In the genomic region with DNA sequence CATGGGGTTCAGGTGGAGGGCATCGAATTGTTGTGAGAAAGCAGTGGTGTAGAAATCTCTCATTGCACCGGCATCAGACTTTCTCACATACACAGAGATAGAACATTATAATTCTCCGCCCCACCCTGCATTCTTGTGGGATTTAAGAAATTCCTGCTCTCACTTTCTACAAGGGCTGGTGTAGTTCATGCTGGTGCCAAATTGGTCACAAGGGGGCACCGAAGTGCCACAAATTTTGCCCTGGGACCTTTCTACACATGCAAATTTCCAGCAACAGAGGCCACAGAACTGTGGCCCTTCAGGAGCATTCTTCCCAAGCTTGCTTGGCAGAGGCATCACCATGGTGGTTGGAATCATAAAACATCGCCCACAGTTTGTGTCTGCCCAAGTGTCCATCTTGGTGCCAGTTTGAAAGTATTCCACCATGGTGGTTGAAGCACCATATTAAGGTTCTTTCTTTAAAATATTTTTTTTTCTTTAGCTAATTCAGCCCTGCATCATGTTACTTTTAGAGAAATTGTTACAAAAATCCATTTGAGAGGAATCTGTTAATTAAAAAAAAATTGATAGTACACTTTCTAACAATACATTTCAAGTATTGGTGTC, we compare ENCODE assay signal across 8 cellular contexts.
DNase-seq lines count a peak whose midpoint lies in the region; ATAC-seq and TF ChIP-seq lines count a peak whose summit lies in the region.

No MANE protein-coding gene starts in this region.

- no peak overlapping the region for H3K27ac Mint-ChIP-seq in activated naive CD4-positive, alpha-beta T cell treated with anti-CD3 and anti-CD28 coated beads for 36 hours
- H3K27ac Mint-ChIP-seq in nephron progenitor cell: no peak overlapping the region

- no peaks in the 10 kb centered on the region for H3K9me3 ChIP-seq in Karpas-422 (ENCODE audit: low read length)

- H3K4me1 ChIP-seq in Karpas-422 (ENCODE audit: low read length): no peaks in the 10 kb centered on the region

- H3K36me3 ChIP-seq in Karpas-422 (ENCODE audit: insufficient read depth, low read length): no peaks in the 10 kb centered on the region

- no peaks in the 10 kb centered on the region for H3K79me2 ChIP-seq in Karpas-422 (ENCODE audit: low read length)

- in situ Hi-C loops in SK-MEL-5 (cut with HindIII; ENCODE audit: low pct_unique_long_range_greater_than_20kb, low sequenced_read_pairs): loop anchor here (5.0 kb wide), 1 partner anchor 45 kb away; no protein-coding TSS in a partner anchor

- H3K27me3 Mint-ChIP-seq in activated naive CD4-positive, alpha-beta T cell treated with anti-CD3 and anti-CD28 coated beads for 36 hours (ENCODE audit: low read depth): no peaks in the 10 kb centered on the region
- no peaks in the 10 kb centered on the region for H3K27me3 Mint-ChIP-seq in nephron progenitor cell (ENCODE audit: low read depth, poor library complexity)

- ATAC-seq in GM21737 (IDR thresholded peaks at IDR 0.05; ENCODE audit: unreplicated experiment): peak; percentile 85

- H3K9ac ChIP-seq in Karpas-422 (ENCODE audit: low read length): no peak overlapping the region

- H3K27ac ChIP-seq in Karpas-422 (ENCODE audit: low read length): no peak overlapping the region

- H3K4me3 ChIP-seq in Karpas-422 (ENCODE audit: low read length): no peak overlapping the region

- CTCF ChIA-PET in activated naive CD4-positive, alpha-beta T cell treated with anti-CD3 and anti-CD28 coated beads for 36 hours (lab: Charles Lee): interaction anchor here (0.7 to 1.2 kb wide), 2 partner anchors 127 to 174 kb away, joined by 3 to 4 read pairs; no protein-coding TSS in a partner anchor

- H3K27me3 ChIP-seq in Karpas-422 (ENCODE audit: low read length): no peaks in the 10 kb centered on the region; the same call in 1 of the 2 replicates

- no peaks in the 10 kb centered on the region for H3K9me3 Mint-ChIP-seq in activated naive CD4-positive, alpha-beta T cell treated with anti-CD3 and anti-CD28 coated beads for 36 hours
- H3K9me3 Mint-ChIP-seq in nephron progenitor cell: no peaks in the 10 kb centered on the region

- peak; percentile 63 for TF ChIP-seq CTCF in nephron progenitor cell (IDR thresholded peaks at IDR 0.05)

- H3K36me3 Mint-ChIP-seq in activated naive CD4-positive, alpha-beta T cell treated with anti-CD3 and anti-CD28 coated beads for 36 hours (ENCODE audit: low read depth): no peaks in the 10 kb centered on the region
- H3K36me3 Mint-ChIP-seq in nephron progenitor cell (ENCODE audit: low read depth): no peaks in the 10 kb centered on the region

- peak; percentile 43 for DNase-seq in activated naive CD4-positive, alpha-beta T cell treated with anti-CD3 and anti-CD28 coated beads for 36 hours
- DNase-seq in activated naive CD4-positive, alpha-beta T cell treated with Interleukin-2 at 50 U/mL for 16 hours: no peak
- DNase-seq in Karpas-422: peak; percentile 79
- peak; percentile 84 for DNase-seq in SK-MEL-5 (ENCODE audit: low read depth, low spot score)
- peak; percentile 24 for DNase-seq in epidermal melanocyte (ENCODE audit: insufficient read length, low spot score)
- peak; percentile 71 for DNase-seq in nephron progenitor cell
- DNase-seq in cerebellum (ENCODE audit: low spot score): no peak

- no peak overlapping the region for H3K4me3 Mint-ChIP-seq in activated naive CD4-positive, alpha-beta T cell treated with anti-CD3 and anti-CD28 coated beads for 36 hours
- no peak overlapping the region for H3K4me3 Mint-ChIP-seq in nephron progenitor cell

- intact Hi-C loops in activated naive CD4-positive, alpha-beta T cell treated with anti-CD3 and anti-CD28 coated beads for 36 hours (cut with micrococcal nuclease): loop anchor here (5.0 to 10.0 kb wide), 4 partner anchors 420 to 1793 kb away; a partner anchor contains a TSS

- no peak overlapping the region for H3K4me2 ChIP-seq in Karpas-422 (ENCODE audit: low read depth, low read length, poor library complexity, severe bottlenecking)

- H3K9me2 ChIP-seq in Karpas-422 (replicated peaks; ENCODE audit: insufficient read depth, low read length): no peaks in the 10 kb centered on the region

- no peak overlapping the region for H2AFZ ChIP-seq in Karpas-422 (ENCODE audit: low read length)

- H3K4me1 Mint-ChIP-seq in activated naive CD4-positive, alpha-beta T cell treated with anti-CD3 and anti-CD28 coated beads for 36 hours (ENCODE audit: low read depth): no peaks in the 10 kb centered on the region
- H3K4me1 Mint-ChIP-seq in nephron progenitor cell: no peaks in the 10 kb centered on the region

- H4K20me1 ChIP-seq in Karpas-422 (ENCODE audit: insufficient read depth, low read depth, low read length): no peaks in the 10 kb centered on the region

Comparison
In these comparisons a context has a peak if more than half of its experiments do, and no peak if none do; other contexts are left out.
1. DNase-seq: peak in activated naive CD4-positive, alpha-beta T cell treated with anti-CD3 and anti-CD28 coated beads for 36 hours (single experiment), Karpas-422 (single experiment), SK-MEL-5 (single experiment), epidermal melanocyte (single experiment) and nephron progenitor cell (single experiment); none in activated naive CD4-positive, alpha-beta T cell treated with Interleukin-2 at 50 U/mL for 16 hours (single experiment) and cerebellum (single experiment).